1 cellular context compared by ENCODE assay signal in genomic region chr3:56724580-56725142, GRCh38.
TF ChIP-seq lines count a peak whose summit lies in the region.

No MANE protein-coding gene starts in this region.

TF ChIP-seq in K562, 482 proteins besides CTCF, POLR2A, EP300 and RAD21:
- TF ChIP-seq JUND (IDR thresholded peaks at IDR 0.05; ENCODE audit: borderline replicate concordance, low read depth, low read length): no peak
- TF ChIP-seq JUND (tag; IDR thresholded peaks at IDR 0.05; ENCODE audit: borderline replicate concordance, low read depth, low read length): 0 out of 3 replicates have a peak, but pooled peaks have one; percentile 17
- TF ChIP-seq MEIS2 (IDR thresholded peaks at IDR 0.05; ENCODE audit: partially characterized antibody): peak; percentile 32
- TF ChIP-seq NR0B1 (IDR thresholded peaks at IDR 0.05; ENCODE audit: partially characterized antibody): no peak
- TF ChIP-seq, protein P1, sequence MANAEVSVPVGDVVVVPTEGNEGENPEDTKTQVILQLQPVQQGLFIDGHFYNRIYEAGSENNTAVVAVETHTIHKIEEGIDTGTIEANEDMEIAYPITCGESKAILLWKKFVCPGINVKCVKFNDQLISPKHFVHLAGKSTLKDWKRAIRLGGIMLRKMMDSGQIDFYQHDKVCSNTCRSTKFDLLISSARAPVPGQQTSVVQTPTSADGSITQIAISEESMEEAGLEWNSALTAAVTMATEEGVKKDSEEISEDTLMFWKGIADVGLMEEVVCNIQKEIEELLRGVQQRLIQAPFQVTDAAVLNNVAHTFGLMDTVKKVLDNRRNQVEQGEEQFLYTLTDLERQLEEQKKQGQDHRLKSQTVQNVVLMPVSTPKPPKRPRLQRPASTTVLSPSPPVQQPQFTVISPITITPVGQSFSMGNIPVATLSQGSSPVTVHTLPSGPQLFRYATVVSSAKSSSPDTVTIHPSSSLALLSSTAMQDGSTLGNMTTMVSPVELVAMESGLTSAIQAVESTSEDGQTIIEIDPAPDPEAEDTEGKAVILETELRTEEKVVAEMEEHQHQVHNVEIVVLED (CRISPR knock-in tag; IDR thresholded peaks at IDR 0.05): no peak
